In genomic region chr13:51000058-51000457, GRCh38 we compare ENCODE assay signal across 12 cellular contexts.
DNase-seq lines count a peak whose midpoint lies in the region; ATAC-seq, FAIRE-seq and TF ChIP-seq lines count a peak whose summit lies in the region.
"Had no signal": no experiment of that assay in that cellular context is flagged by ENCODE, and none has a peak within 500 bp of the region (broad histone marks: within the 10 kb centered on the region; RNA-seq: fewer than 3 reads in every experiment).

No MANE protein-coding gene starts in this region.

- H4K20me1 ChIP-seq in BLaER1 (no peaks in the 10 kb centered on the region), GM23338 (replicated peaks; ENCODE audit: insufficient read depth) (no peaks in the 10 kb centered on the region), astrocyte (ENCODE audit: insufficient read depth, low read length) (no peaks in the 10 kb centered on the region), keratinocyte (ENCODE audit: control insufficient read depth, extremely low read depth, insufficient read depth, low read length) (no peaks in the 10 kb centered on the region)

- H3K27ac Mint-ChIP-seq in GM23338 (no peak overlapping the region), astrocyte (ENCODE audit: unreplicated experiment) (no peak overlapping the region)

- no peak overlapping the region for H4K5ac ChIP-seq in mesendoderm (ENCODE audit: low read length)

- no peak for ATAC-seq in GM23338
- ATAC-seq: K562 had no signal

- H3K36me3 ChIP-seq in BLaER1 (no peaks in the 10 kb centered on the region), GM23338 (ENCODE audit: insufficient read depth) (no peaks in the 10 kb centered on the region), astrocyte (ENCODE audit: insufficient read depth, low read length) (no peaks in the 10 kb centered on the region), keratinocyte (ENCODE audit: control insufficient read depth in 2 of 2, extremely low read depth in 1 of 2, insufficient read depth in 2 of 2, low read length in 2 of 2) (no peaks in the 10 kb centered on the region), mesendoderm (ENCODE audit: control insufficient read depth, insufficient read depth, low read length) (no peaks in the 10 kb centered on the region)
- H3K36me3 ChIP-seq: BE2C had no signal

- no peak for TF ChIP-seq CTCF in GM23338 (conservative IDR thresholded peaks at IDR 0.05; ENCODE audit: low read depth in 2 of 2)
- TF ChIP-seq CTCF in astrocyte (IDR thresholded peaks at IDR 0.05; ENCODE audit: insufficient read depth, low read depth, low read length), result no peak
- no peak for TF ChIP-seq CTCF in keratinocyte (optimal IDR thresholded peaks at IDR 0.05 in 1 of 3, IDR thresholded peaks at IDR 0.05 in 1 of 3, conservative IDR thresholded peaks at IDR 0.05 in 1 of 3; ENCODE audit: extremely low read depth in 1 of 3, insufficient read depth in 2 of 3, low read length in 3 of 3)

- no peak overlapping the region for H2AK5ac ChIP-seq in mesendoderm (ENCODE audit: low read length)

- H3K23ac ChIP-seq in mesendoderm (ENCODE audit: low read length), result no peak overlapping the region

- H2BK120ac ChIP-seq in mesendoderm (ENCODE audit: low read depth, low read length), result no peak overlapping the region

- H3K4ac ChIP-seq in mesendoderm (ENCODE audit: low read depth, low read length), result no peak overlapping the region

- H3K9me3 ChIP-seq in BLaER1 (no peaks in the 10 kb centered on the region; the same call in 1 of the 2 replicates), astrocyte (ENCODE audit: insufficient read depth, low read depth, low read length) (no peaks in the 10 kb centered on the region), keratinocyte (ENCODE audit: control insufficient read depth, low read depth, low read length) (no peaks in the 10 kb centered on the region)
- H3K9me3 ChIP-seq: BE2C, SK-N-SH had no signal

- no peaks in the 10 kb centered on the region for H3K9me1 ChIP-seq in keratinocyte (ENCODE audit: control insufficient read depth, extremely low read depth, insufficient read depth, low read length)

- no peak overlapping the region for H4K8ac ChIP-seq in mesendoderm (ENCODE audit: low read depth, low read length)

- H3K79me2 ChIP-seq in GM23338 (replicated peaks; ENCODE audit: insufficient read depth) (no peaks in the 10 kb centered on the region), astrocyte (ENCODE audit: insufficient read depth, low read length) (no peaks in the 10 kb centered on the region), keratinocyte (ENCODE audit: control insufficient read depth, insufficient read depth, low read length) (no peaks in the 10 kb centered on the region), mesendoderm (ENCODE audit: control insufficient read depth, insufficient read depth, low read length) (no peaks in the 10 kb centered on the region)

- no peak overlapping the region; the same call in 1 of the 2 replicates for H3K9ac ChIP-seq in BLaER1
- H3K9ac ChIP-seq in astrocyte (ENCODE audit: low read length), result no peak overlapping the region
- no peak overlapping the region for H3K9ac ChIP-seq in keratinocyte (ENCODE audit: control insufficient read depth, extremely low read depth, insufficient read depth, low read length)
- H3K9ac ChIP-seq in mesendoderm (ENCODE audit: low read length), result no peak overlapping the region
- H3K9ac ChIP-seq: SK-N-SH had no signal

- H3K4me2 ChIP-seq in BLaER1, result peak overlapping the region; percentile 57
- no peak overlapping the region for H3K4me2 ChIP-seq in GM23338
- H3K4me2 ChIP-seq in astrocyte (ENCODE audit: low read length), result peak overlapping the region; percentile 19
- peak overlapping the region; percentile 71 for H3K4me2 ChIP-seq in keratinocyte (ENCODE audit: control insufficient read depth, extremely low read depth, insufficient read depth, low read depth, low read length)
- no peak overlapping the region for H3K4me2 ChIP-seq in mesendoderm (ENCODE audit: low read length)
- H3K4me2 ChIP-seq: PC-9, SK-N-SH had no signal

- WGBS in mesendoderm (ENCODE audit: extremely low coverage, insufficient coverage, low lambda C conversion rate), result no CpG with 5 or more reads among the region's 5 CpGs

- H3K4me1 ChIP-seq in BLaER1 (peaks cover 28% of the 10 kb centered on the region), GM23338 (ENCODE audit: insufficient read depth) (peaks cover 5% of the 10 kb centered on the region), astrocyte (ENCODE audit: insufficient read depth, low read length) (peaks cover 2% of the 10 kb centered on the region), keratinocyte (ENCODE audit: control insufficient read depth, extremely low read depth, insufficient read depth, low read length) (peaks cover 27% of the 10 kb centered on the region), mesendoderm (ENCODE audit: control insufficient read depth, low read depth, low read length) (peaks cover 3% of the 10 kb centered on the region)
- H3K4me1 ChIP-seq: BE2C had no signal

- H2BK15ac ChIP-seq in mesendoderm (replicated peaks; ENCODE audit: low read depth), result no peak overlapping the region

- H3F3A ChIP-seq in GM23338 (replicated peaks; ENCODE audit: low read depth), result no peaks in the 10 kb centered on the region

- H3K27me3 ChIP-seq in BLaER1, result no peaks in the 10 kb centered on the region
- H3K27me3 ChIP-seq in GM23338 (ENCODE audit: insufficient read depth), result no peaks in the 10 kb centered on the region
- peaks cover 7% of the 10 kb centered on the region for H3K27me3 ChIP-seq in astrocyte (ENCODE audit: insufficient read depth, low read length)
- H3K27me3 ChIP-seq in keratinocyte (ENCODE audit: control insufficient read depth, extremely low read depth, insufficient read depth, low read length), result peaks cover 5% of the 10 kb centered on the region
- H3K27me3 ChIP-seq in mesendoderm (ENCODE audit: insufficient read depth, low read length, poor library complexity), result no peaks in the 10 kb centered on the region
- H3K27me3 ChIP-seq: BE2C had no signal

- H3K4me1 Mint-ChIP-seq in GM23338 (peaks cover 15% of the 10 kb centered on the region), astrocyte (ENCODE audit: low read depth, unreplicated experiment) (peaks cover 4% of the 10 kb centered on the region)

- no peak for DNase-seq in GM23338 (ENCODE audit: low spot score)
- DNase-seq in astrocyte (ENCODE audit: low read depth), result peak; percentile 14
- DNase-seq in keratinocyte (ENCODE audit: low read depth, low spot score), result no peak
- no peak for DNase-seq in NCI-H2081 (lab: John Stamatoyannopoulos, UW)
- no peak for DNase-seq in SKM-1 (lab: John Stamatoyannopoulos, UW; ENCODE audit: unreplicated experiment)
- no peak for DNase-seq in mesendoderm
- DNase-seq: BE2C, PC-9, SK-N-SH had no signal

- no peak overlapping the region for H3K4me3 ChIP-seq in BLaER1
- no peak overlapping the region for H3K4me3 ChIP-seq in GM23338
- no peak overlapping the region for H3K4me3 ChIP-seq in astrocyte (ENCODE audit: insufficient read depth, low read depth, low read length)
- H3K4me3 ChIP-seq in keratinocyte (ENCODE audit: control insufficient read depth in 2 of 3, extremely low read depth in 1 of 3, insufficient read depth in 2 of 3, low read depth in 1 of 3, low read length in 3 of 3), result no peak overlapping the region
- H3K4me3 ChIP-seq in mesendoderm (ENCODE audit: low read length), result no peak overlapping the region
- H3K4me3 ChIP-seq: K562, PC-9 had no signal

- dilution Hi-C loops in keratinocyte (cut with MboI; ENCODE audit: extremely low pct_ligation_motif_present, low sequenced_read_pairs), result no loop called here

- peak overlapping the region; percentile 24; the same call in 1 of the 2 replicates for H3K27ac ChIP-seq in BLaER1
- no peak overlapping the region for H3K27ac ChIP-seq in GM23338 (ENCODE audit: low read depth)
- no peak overlapping the region for H3K27ac ChIP-seq in astrocyte (ENCODE audit: low read depth, low read length)
- H3K27ac ChIP-seq in keratinocyte (ENCODE audit: control insufficient read depth, insufficient read depth, low read length), result peak overlapping the region; percentile 44
- no peak overlapping the region for H3K27ac ChIP-seq in mesendoderm (ENCODE audit: low read depth, low read length)
- H3K27ac ChIP-seq: PC-9 had no signal

- no peak overlapping the region for H3K56ac ChIP-seq in mesendoderm (ENCODE audit: low read length)

- H3K18ac ChIP-seq in mesendoderm (ENCODE audit: low read length), result no peak overlapping the region

- H3K9me2 ChIP-seq in GM23338 (ENCODE audit: insufficient read depth), result peaks cover 7% of the 10 kb centered on the region; the same call in 1 of the 2 replicates
- H3K9me2 ChIP-seq: SK-N-SH had no signal

- H3K9me3 Mint-ChIP-seq in GM23338 (no peaks in the 10 kb centered on the region), astrocyte (ENCODE audit: unreplicated experiment) (peaks cover 10% of the 10 kb centered on the region)

- H3K36me3 Mint-ChIP-seq in GM23338 (ENCODE audit: low read depth), result no peaks in the 10 kb centered on the region
- H3K36me3 Mint-ChIP-seq in astrocyte (ENCODE audit: low read depth, unreplicated experiment), result peaks cover 1% of the 10 kb centered on the region

- no peak overlapping the region for H2BK5ac ChIP-seq in mesendoderm (ENCODE audit: low read length)

- FAIRE-seq in astrocyte (lab: Jason Lieb, UNC) (no peak), keratinocyte (lab: Jason Lieb, UNC) (no peak)
- FAIRE-seq: H54, K562 had no signal

- peaks cover 4% of the 10 kb centered on the region for H3K27me3 Mint-ChIP-seq in GM23338 (ENCODE audit: insufficient read depth, low read depth, poor library complexity)
- peaks cover 28% of the 10 kb centered on the region for H3K27me3 Mint-ChIP-seq in astrocyte (ENCODE audit: low read depth, unreplicated experiment)

- no peaks in the 10 kb centered on the region for H3K79me1 ChIP-seq in mesendoderm (ENCODE audit: low read length)

- H3K4me3 Mint-ChIP-seq in GM23338, result no peak overlapping the region
- H3K4me3 Mint-ChIP-seq in astrocyte (ENCODE audit: unreplicated experiment), result no peak overlapping the region

- 0 out of 2 replicates have a peak overlapping the region, but pooled peaks have one; percentile 18 for H2AFZ ChIP-seq in GM23338
- H2AFZ ChIP-seq in astrocyte (ENCODE audit: low read depth, low read length), result peak overlapping the region; percentile 9
- no peak overlapping the region for H2AFZ ChIP-seq in keratinocyte (ENCODE audit: control insufficient read depth, low read length)
- H2AFZ ChIP-seq: PC-9 had no signal

Comparison
In these comparisons a context has a peak if more than half of its experiments do, and no peak if none do; other contexts are left out.
1. H3K27ac ChIP-seq: peak in BLaER1 (single experiment) and keratinocyte (single experiment); none in GM23338 (single experiment), astrocyte (single experiment) and mesendoderm (single experiment).
2. H3K4me2 ChIP-seq: peak in BLaER1 (single experiment), astrocyte (single experiment) and keratinocyte (single experiment); none in GM23338 (single experiment) and mesendoderm (single experiment).